In genomic region chr2:237453671-237454070, GRCh38 we compare ENCODE assay signal across 21 cellular contexts. TPM values are rescaled to one million over a fixed set of nuclear protein-coding genes. Genes with fewer than 3 reads are reported as not detected.
A peak's percentile ranks its signal among the peaks of the same experiment; 100 is the strongest.
DNase-seq lines count a peak whose midpoint lies in the region; ATAC-seq, FAIRE-seq and TF ChIP-seq lines count a peak whose summit lies in the region.
"Had no signal": no experiment of that assay in that cellular context is flagged by ENCODE, and none has a peak within 500 bp of the region (broad histone marks: within the 10 kb centered on the region; RNA-seq: fewer than 3 reads in every experiment).

No MANE protein-coding gene starts in this region.

- no peak for FAIRE-seq in H1 (lab: Jason Lieb, UNC)
- FAIRE-seq: GM12892 had no signal

- H2BK15ac ChIP-seq in IMR-90 (ENCODE audit: low read depth, low read length) (no peak overlapping the region; the same call in 2 of the 3 replicates), H1 (ENCODE audit: low read length) (no peak overlapping the region)

- H4K8ac ChIP-seq in IMR-90 (ENCODE audit: low read depth in 2 of 2, low read length in 2 of 2) (no peak overlapping the region), H1 (ENCODE audit: extremely low read depth, insufficient read depth, low read length) (no peak overlapping the region)

- H2AK5ac ChIP-seq in IMR-90 (ENCODE audit: low read depth, low read length) (peak overlapping the region; percentile 76), H1 (ENCODE audit: low read depth, low read length) (no peak overlapping the region)

- H2BK20ac ChIP-seq in IMR-90 (ENCODE audit: low read depth, low read length) (peak overlapping the region; percentile 23; the same call in 1 of the 2 replicates), H1 (ENCODE audit: low read length) (no peak overlapping the region)

- dilution Hi-C loops in IMR-90 (cut with HindIII; ENCODE audit: low sequenced_read_pairs, unreplicated experiment), result no loop called here

- H3K23ac ChIP-seq in IMR-90 (ENCODE audit: low read depth, low read length) (no peak overlapping the region), H1 (ENCODE audit: insufficient read length) (no peak overlapping the region)

- H3K56ac ChIP-seq in IMR-90 (ENCODE audit: extremely low read depth, insufficient read depth, low read length) (no peak overlapping the region), H1 (replicated peaks; ENCODE audit: insufficient read length, low read depth, low read length) (no peak overlapping the region)

- H2AK9ac ChIP-seq in IMR-90 (replicated peaks; ENCODE audit: low read depth, low read length, poor library complexity), result no peak overlapping the region

- BruUV-seq in IMR-90 (replicated peaks; lab: Mats Ljungman, UMichigan), result no TSS peak

- no peak overlapping the region for H2AFZ ChIP-seq in IMR-90 (replicated peaks; ENCODE audit: low read length, poor library complexity)
- H2AFZ ChIP-seq in H1 (ENCODE audit: low read length), result no peak overlapping the region
- H2AFZ ChIP-seq: GM23248 had no signal

- DNase-seq in IMR-90 (no peak), NCI-H2196 (lab: John Stamatoyannopoulos, UW; ENCODE audit: unreplicated experiment) (peak; percentile 64), H1 (ENCODE audit: low read depth in 1 of 2, low spot score in 2 of 2) (no peak), spleen (no peak)
- DNase-seq in stimulated activated effector memory CD8-positive, alpha-beta T cell treated with anti-CD3 and anti-CD28 coated beads, Interleukin-12 subunit alpha, Interleukin-12 subunit beta, amount 100 ng/mL, for 72 hours (ENCODE audit: low spot score in 2 of 2), result no peak
- DNase-seq: Calu3, HCEC 1CT, Karpas-422, NCI-H1048, NCI-H1436, NCI-H2081, NCI-H2171 treated with DMSO at 0.1 percent for 48 hours, NCI-H748 treated with DMSO at 0.1 percent for 48 hours, OCI-M1, Right ventricle myocardium superior had no signal

- peaks cover 57% of the 10 kb centered on the region for H3K4me1 Mint-ChIP-seq in stimulated activated effector memory CD8-positive, alpha-beta T cell treated with anti-CD3 and anti-CD28 coated beads, Interleukin-12 subunit alpha, Interleukin-12 subunit beta, amount 100 ng/mL, for 72 hours

- TF ChIP-seq POLR2A in IMR-90 (IDR thresholded peaks at IDR 0.05; ENCODE audit: low read depth, low read length), result no peak
- no peak for TF ChIP-seq POLR2A in H1 (IDR thresholded peaks at IDR 0.05; ENCODE audit: control extremely low read depth in 1 of 2, low read depth in 2 of 2, low read length in 2 of 2)
- no peak for TF ChIP-seq POLR2A in spleen (IDR thresholded peaks at IDR 0.05)

- POLR2A ChIA-PET in IMR-90 (lab: Charles Lee; ENCODE audit: unreplicated experiment) (no interaction called here), H1 (lab: Charles Lee; ENCODE audit: partially characterized antibody) (no interaction called here)

- no peak for TF ChIP-seq EP300 in H1 (IDR thresholded peaks at IDR 0.05; ENCODE audit: borderline replicate concordance in 1 of 2, low read depth in 2 of 2, low read length in 2 of 2)

- H3K9me3 ChIP-seq in IMR-90 (ENCODE audit: control insufficient read depth, insufficient read depth, low read length) (no peaks in the 10 kb centered on the region), H1 (ENCODE audit: insufficient read depth in 2 of 2, low read depth in 1 of 2, low read length in 1 of 2) (no peaks in the 10 kb centered on the region; a peak in 1 of 4 replicates), spleen (no peaks in the 10 kb centered on the region)

- no peak overlapping the region for H3K4me3 Mint-ChIP-seq in stimulated activated effector memory CD8-positive, alpha-beta T cell treated with anti-CD3 and anti-CD28 coated beads, Interleukin-12 subunit alpha, Interleukin-12 subunit beta, amount 100 ng/mL, for 72 hours
- H3K4me3 Mint-ChIP-seq: CD8-positive, alpha-beta T cell had no signal

- H2BK120ac ChIP-seq in IMR-90 (ENCODE audit: low read depth, low read length), result peak overlapping the region; percentile 36
- H2BK120ac ChIP-seq in H1 (replicated peaks; ENCODE audit: low read depth, low read length), result no peak overlapping the region

- CTCF ChIA-PET in IMR-90 (lab: Yijun Ruan, JAX), result interaction anchor here (0.9 kb wide), 1 partner anchor 32 kb away, joined by 3 read pairs; no protein-coding TSS in a partner anchor
- CTCF ChIA-PET in H1 (lab: Charles Lee; ENCODE audit: partially characterized antibody), result interaction anchor here (0.9 to 6.3 kb wide), 3 partner anchors 12 to 379 kb away, joined by 3 to 36 read pairs (median 3); no protein-coding TSS in a partner anchor

- ATAC-seq in IMR-90 (ENCODE audit: low read depth) (no peak), GM18517 (IDR thresholded peaks at IDR 0.05; ENCODE audit: unreplicated experiment) (no peak), HG02973 (IDR thresholded peaks at IDR 0.05; ENCODE audit: unreplicated experiment) (no peak)
- no peak for ATAC-seq in stimulated activated effector memory CD8-positive, alpha-beta T cell treated with anti-CD3 and anti-CD28 coated beads, Interleukin-12 subunit alpha, Interleukin-12 subunit beta, amount 100 ng/mL, for 72 hours
- ATAC-seq: CD8-positive, alpha-beta T cell had no signal

- no peaks in the 10 kb centered on the region for H3K36me3 ChIP-seq in IMR-90 (ENCODE audit: control insufficient read depth, insufficient read depth, low read length)
- H3K36me3 ChIP-seq in H1 (ENCODE audit: control insufficient read depth in 2 of 4, insufficient read depth in 4 of 4, low read length in 3 of 4), result no peaks in the 10 kb centered on the region
- H3K36me3 ChIP-seq in spleen, result no peaks in the 10 kb centered on the region
- H3K36me3 ChIP-seq: BLaER1 treated with 17β-estradiol and CSF1 and Interleukin-3, amounts not matched to agents 10 nM and 100 nM had no signal

- H3K4me2 ChIP-seq in IMR-90 (ENCODE audit: low read depth, low read length) (no peak overlapping the region), H1 (ENCODE audit: insufficient read depth in 1 of 2, low read depth in 2 of 2, low read length in 2 of 2) (no peak overlapping the region)

- TF ChIP-seq RAD21 in IMR-90 (IDR thresholded peaks at IDR 0.05; ENCODE audit: low read length) (no peak), H1 (IDR thresholded peaks at IDR 0.05 in 1 of 2, conservative IDR thresholded peaks at IDR 0.05 in 1 of 2; ENCODE audit: low read depth in 2 of 2, low read length in 2 of 2) (no peak)

- WGBS in IMR-90 (ENCODE audit: extremely low coverage in 2 of 2, insufficient read length in 1 of 2), 2 experiments, result no CpG with 5 or more reads among the region's 3 CpGs
- 84% methylated on average over 3 of the region's 3 CpGs; no CpG with 5 or more reads in 1 of the 2 experiments for WGBS in H1 (ENCODE audit: extremely low coverage in 1 of 2, insufficient coverage in 1 of 2, insufficient read length in 1 of 2, insufficient replicate concordance in 2 of 2, low coverage in 1 of 2, low lambda C conversion rate in 2 of 2, missing lambda C conversion rate in 1 of 2), 2 experiments
- 81 to 94% (median 87%) methylated on average over 3 of the region's 3 CpGs for WGBS in spleen, 5 donors

- H3K9ac ChIP-seq in IMR-90 (ENCODE audit: low read depth, low read length) (no peak overlapping the region), H1 (replicated peaks in 1 of 4; ENCODE audit: extremely low read depth in 1 of 4, low read depth in 3 of 4, low read length in 3 of 4) (no peak overlapping the region)
- H3K9ac ChIP-seq: BLaER1 treated with 17β-estradiol and CSF1 and Interleukin-3, amounts not matched to agents 10 nM and 100 nM; GM23248 had no signal

- H3K79me1 ChIP-seq in IMR-90 (ENCODE audit: low read depth in 1 of 2, low read length in 2 of 2) (peaks cover 6 to 32% of the 10 kb centered on the region in 2 experiments; a peak in 3 of 4 replicates), H1 (ENCODE audit: low read depth, low read length) (no peaks in the 10 kb centered on the region)

- H3K4me1 ChIP-seq in IMR-90 (ENCODE audit: control insufficient read depth, insufficient read depth, low read length) (peaks cover 42% of the 10 kb centered on the region), H1 (replicated peaks in 1 of 4; ENCODE audit: control insufficient read depth in 3 of 4, insufficient read depth in 4 of 4, low read length in 3 of 4) (peaks cover 0 to 6% (median 4%) of the 10 kb centered on the region in 4 experiments; a peak in 4 of 7 replicates), spleen (peaks cover 0 to 26% (median 10%) of the 10 kb centered on the region in 6 donors)

- H3K27me3 ChIP-seq in IMR-90 (ENCODE audit: control insufficient read depth, insufficient read depth, low read length) (no peaks in the 10 kb centered on the region), H1 (replicated peaks in 1 of 4; ENCODE audit: control insufficient read depth in 3 of 4, extremely low read depth in 1 of 4, insufficient read depth in 3 of 4, low read length in 3 of 4) (peaks cover 0 to 2% (median 0%) of the 10 kb centered on the region in 4 experiments; a peak in 1 of 7 replicates), spleen (replicated peaks in 1 of 7) (peaks cover 0 to 57% (median 0%) of the 10 kb centered on the region in 7 donors)
- H3K27me3 ChIP-seq: BLaER1 treated with 17β-estradiol and CSF1 and Interleukin-3, amounts not matched to agents 10 nM and 100 nM had no signal

- no peaks in the 10 kb centered on the region for H3K36me3 Mint-ChIP-seq in stimulated activated effector memory CD8-positive, alpha-beta T cell treated with anti-CD3 and anti-CD28 coated beads, Interleukin-12 subunit alpha, Interleukin-12 subunit beta, amount 100 ng/mL, for 72 hours
- H3K36me3 Mint-ChIP-seq: CD8-positive, alpha-beta T cell had no signal

- intact Hi-C loops in IMR-90 (cut with micrococcal nuclease), result no loop called here
- intact Hi-C loops in spleen (cut with DNase I; ENCODE audit: low total_unique reads), result no loop called here

- H4K20me1 ChIP-seq in IMR-90 (ENCODE audit: insufficient read depth, low read length) (no peaks in the 10 kb centered on the region), H1 (replicated peaks in 1 of 2; ENCODE audit: control insufficient read depth in 1 of 2, insufficient read depth in 2 of 2, low read length in 2 of 2) (no peaks in the 10 kb centered on the region)
- H4K20me1 ChIP-seq: BLaER1 treated with 17β-estradiol and CSF1 and Interleukin-3, amounts not matched to agents 10 nM and 100 nM had no signal

- in situ Hi-C loops in IMR-90 (cut with MboI; ENCODE audit: low sequenced_read_pairs), result no loop called here

- H4K5ac ChIP-seq in IMR-90 (ENCODE audit: low read depth, low read length) (no peak overlapping the region), H1 (ENCODE audit: insufficient read length, low read depth, low read length) (no peak overlapping the region)

- H3K9me3 Mint-ChIP-seq in stimulated activated effector memory CD8-positive, alpha-beta T cell treated with anti-CD3 and anti-CD28 coated beads, Interleukin-12 subunit alpha, Interleukin-12 subunit beta, amount 100 ng/mL, for 72 hours, result peaks cover 9% of the 10 kb centered on the region
- H3K9me3 Mint-ChIP-seq: CD8-positive, alpha-beta T cell had no signal

- peak overlapping the region; percentile 44 for H3K27ac Mint-ChIP-seq in stimulated activated effector memory CD8-positive, alpha-beta T cell treated with anti-CD3 and anti-CD28 coated beads, Interleukin-12 subunit alpha, Interleukin-12 subunit beta, amount 100 ng/mL, for 72 hours
- H3K27ac Mint-ChIP-seq: CD8-positive, alpha-beta T cell had no signal

- H3K9me1 ChIP-seq in IMR-90 (ENCODE audit: insufficient read depth, low read length), result peaks cover 24% of the 10 kb centered on the region

- H3K18ac ChIP-seq in IMR-90 (ENCODE audit: low read depth, low read length) (no peak overlapping the region), H1 (ENCODE audit: extremely low read depth, low read length) (no peak overlapping the region)

- H3K4me3 ChIP-seq in IMR-90 (ENCODE audit: insufficient read depth, low read depth, low read length) (no peak overlapping the region), H1 (ENCODE audit: extremely low read depth in 1 of 4, insufficient read depth in 2 of 4, low read depth in 3 of 4, low read length in 4 of 4) (no peak overlapping the region), spleen (no peak overlapping the region)
- H3K4me3 ChIP-seq: BLaER1 treated with 17β-estradiol and CSF1 and Interleukin-3, amounts not matched to agents 10 nM and 100 nM; GM23248 had no signal

- TF ChIP-seq CTCF in IMR-90 (conservative IDR thresholded peaks at IDR 0.05; ENCODE audit: low read depth, low read length), result no peak
- TF ChIP-seq CTCF in H1 (IDR thresholded peaks at IDR 0.05; ENCODE audit: control extremely low read depth in 1 of 3, insufficient read depth in 1 of 3, low read depth in 1 of 3, low read length in 3 of 3), result no peak
- TF ChIP-seq CTCF in spleen (IDR thresholded peaks at IDR 0.05 in 8 of 11, conservative IDR thresholded peaks at IDR 0.05 in 3 of 11), result no peak

- peak overlapping the region; percentile 18; the same call in 1 of the 2 replicates for H3K4ac ChIP-seq in IMR-90 (ENCODE audit: low read depth, low read length)
- H3K4ac ChIP-seq in H1 (replicated peaks; ENCODE audit: insufficient read length, low read depth, low read length), result no peak overlapping the region

- H4K91ac ChIP-seq in IMR-90 (ENCODE audit: insufficient read depth, low read depth, low read length) (peak overlapping the region; percentile 21; the same call in 1 of the 2 replicates), H1 (replicated peaks; ENCODE audit: insufficient read length, low read length) (no peak overlapping the region)

- no peak overlapping the region for H2BK5ac ChIP-seq in IMR-90 (ENCODE audit: low read depth, low read length, poor library complexity, severe bottlenecking)
- H2BK5ac ChIP-seq in H1 (ENCODE audit: low read depth, low read length), result no peak overlapping the region

- H3K79me2 ChIP-seq in H1 (ENCODE audit: control insufficient read depth in 1 of 2, insufficient read depth in 2 of 2, low read length in 2 of 2), result no peaks in the 10 kb centered on the region

- H3K27ac ChIP-seq in IMR-90 (ENCODE audit: insufficient read depth, low read length) (no peak overlapping the region), H1 (ENCODE audit: low read depth, low read length) (no peak overlapping the region), spleen (no peak overlapping the region)
- H3K27ac ChIP-seq: BLaER1 treated with 17β-estradiol and CSF1 and Interleukin-3, amounts not matched to agents 10 nM and 100 nM; GM23248 had no signal

- H3K14ac ChIP-seq in IMR-90 (replicated peaks; ENCODE audit: low read depth, low read length) (peak overlapping the region; percentile 30; the same call in 1 of the 2 replicates), H1 (ENCODE audit: insufficient read length) (no peak overlapping the region)

- no peak overlapping the region for H2BK12ac ChIP-seq in H1 (ENCODE audit: low read depth, low read length)

- H3K23me2 ChIP-seq in H1 (ENCODE audit: low read depth, low read length), result peaks cover 6% of the 10 kb centered on the region; the same call in 1 of the 2 replicates

RNA-seq across cellular contexts. Expression of gene MLPH, which starts 33.4 kb away (rescaled TPM):
- 13.8 and 13.9 TPM in 2 replicates for total RNA-seq in IMR-90 (2012; rRNA removed)
- 21.6 and 23.7 TPM in 2 replicates for polyA plus RNA-seq in IMR-90 (2012; rRNA removed)
- polyA plus RNA-seq in IMR-90 (2012; cell fraction: cytosol; rRNA removed), result 12.9 and 20.1 TPM in 2 replicates
- polyA plus RNA-seq in IMR-90 (2012; cell fraction: nucleus; rRNA removed; ENCODE audit: low replicate concordance), result 50.9 and 66.0 TPM in 2 replicates
- total RNA-seq in H1 (2021; fragmentation: NEBNext Ultra II Directional; extraction: Animal tissue kit (Norgen Biotek cat#: 25700)), result 17.0 TPM in 2 replicates
- polyA plus RNA-seq in H1 (2011; rRNA removed), result 12.7 and 16.9 TPM in 2 replicates
- 12.6 TPM for polyA plus RNA-seq in H1 (2011; cell fraction: cytosol; rRNA removed)
- 47.0 TPM for polyA plus RNA-seq in H1 (2011; cell fraction: nucleus; rRNA removed)
- polyA plus RNA-seq in H1 (2012, experiment 1 of 2), result 15.7 to 18.9 TPM (median 17.7 TPM) in 4 replicates
- polyA plus RNA-seq in H1 (2012, experiment 2 of 2), result 7.2 TPM
- 11.2 TPM for polyA plus RNA-seq in H1 (2013, experiment 1 of 2)
- 11.0 TPM for polyA plus RNA-seq in H1 (2013, experiment 2 of 2)
- polyA minus RNA-seq in H1 (2011; rRNA and poly(A)+ RNA removed), result 14.5 and 14.8 TPM in 2 replicates
- polyA minus RNA-seq in H1 (2011; cell fraction: cytosol; rRNA and poly(A)+ RNA removed), result 10.6 TPM
- 14.1 TPM for polyA minus RNA-seq in H1 (2011; cell fraction: nucleus; rRNA and poly(A)+ RNA removed)
- 1 to 10 TPM in 1 of 7 donors, under 1 TPM in 3, not detected in 3; 0.29 to 1.4 (median 0.52) TPM for total RNA-seq in spleen
- 1 to 10 TPM in 1 of 3 donors, under 1 TPM in 2; 0.09 to 1.4 (median 0.26) TPM for polyA plus RNA-seq in spleen
- total RNA-seq: CD8-positive, alpha-beta T cell had no signal

RNA-seq across cellular contexts. Expression of gene COL6A3, which starts 39.7 kb away (rescaled TPM):
- total RNA-seq in IMR-90 (2012; rRNA removed) (1,501 and 1,855 TPM in 2 replicates), spleen (100 to 1,000 TPM in 3 of 7 donors, 10 to 100 TPM in 4; 40.9 to 146 (median 77.7) TPM)
- polyA plus RNA-seq in IMR-90 (2012; rRNA removed) (798 and 964 TPM in 2 replicates), H1 (2011; rRNA removed) (1.2 and 1.9 TPM in 2 replicates), spleen (1 to 10 TPM; 8.3 to 9.9 (median 9.5) TPM)
- polyA plus RNA-seq in IMR-90 (2012; cell fraction: cytosol; rRNA removed), result 520 and 674 TPM in 2 replicates
- 700 and 999 TPM in 2 replicates for polyA plus RNA-seq in IMR-90 (2012; cell fraction: nucleus; rRNA removed; ENCODE audit: low replicate concordance)
- 3.4 and 3.5 TPM in 2 replicates for total RNA-seq in H1 (2021; fragmentation: NEBNext Ultra II Directional; extraction: Animal tissue kit (Norgen Biotek cat#: 25700))
- 1.2 TPM for polyA plus RNA-seq in H1 (2011; cell fraction: cytosol; rRNA removed)
- 4.1 TPM for polyA plus RNA-seq in H1 (2011; cell fraction: nucleus; rRNA removed)
- polyA plus RNA-seq in H1 (2012, experiment 1 of 2), result 2.4 to 3.5 TPM (median 3.0 TPM) in 4 replicates
- 0.60 TPM for polyA plus RNA-seq in H1 (2012, experiment 2 of 2)
- polyA plus RNA-seq in H1 (2013, experiment 1 of 2), result 5.0 TPM
- polyA plus RNA-seq in H1 (2013, experiment 2 of 2), result 3.8 TPM
- 3.1 and 6.5 TPM in 2 replicates for polyA minus RNA-seq in H1 (2011; rRNA and poly(A)+ RNA removed)
- 3.0 TPM for polyA minus RNA-seq in H1 (2011; cell fraction: cytosol; rRNA and poly(A)+ RNA removed)
- polyA minus RNA-seq in H1 (2011; cell fraction: nucleus; rRNA and poly(A)+ RNA removed), result 6.4 TPM

Comparison
In these comparisons a context has a peak if more than half of its experiments do, and no peak if none do; other contexts are left out.
1. RNA of gene COL6A3, which starts 39.7 kb away (total RNA-seq): 1,501 to 1,855 TPM in IMR-90; 40.9 to 146 TPM in spleen and 3.4 to 3.5 TPM in H1; every median in the first group is over 10 times any median in the second.